In genomic region chr17:76565728-76566612, GRCh38 we compare ENCODE assay signal across 1 cellular context.
TF ChIP-seq lines count a peak whose summit lies in the region.

No MANE protein-coding gene starts in this region.

TF ChIP-seq in GM12878, 131 proteins besides CTCF, POLR2A, EP300 and RAD21:
- no peak for TF ChIP-seq POLR2AphosphoS2 (IDR thresholded peaks at IDR 0.05; ENCODE audit: low read depth, low read length)
- no peak for TF ChIP-seq TCF3 (IDR thresholded peaks at IDR 0.05; ENCODE audit: borderline replicate concordance, insufficient read depth, low read depth, low read length)
- TF ChIP-seq POLR2AphosphoS5 (IDR thresholded peaks at IDR 0.05; ENCODE audit: low read length), result peak; percentile 49; the same call in 1 of the 2 replicates
TF ChIP-seq in GM12878: peak in this region for 1.
